Comparison of ENCODE assay signal across 11 cellular contexts in genomic region chr11:128732471-128733277, GRCh38. TPM values are rescaled to one million over a fixed set of nuclear protein-coding genes. Genes with fewer than 3 reads are reported as not detected.
DNase-seq lines count a peak whose midpoint lies in the region; ATAC-seq and TF ChIP-seq lines count a peak whose summit lies in the region.
"Had no signal": no experiment of that assay in that cellular context is flagged by ENCODE, and none has a peak within 500 bp of the region (broad histone marks: within the 10 kb centered on the region; RNA-seq: fewer than 3 reads in every experiment).

No MANE protein-coding gene starts in this region.

- H3K9me3 ChIP-seq in effector memory CD4-positive, alpha-beta T cell (ENCODE audit: control insufficient read depth, low read length) = no peaks in the 10 kb centered on the region
- H3K9me3 ChIP-seq in mammary epithelial cell (replicated peaks; ENCODE audit: insufficient read depth, low read length) (no peaks in the 10 kb centered on the region), SJCRH30 (replicated peaks) (no peaks in the 10 kb centered on the region)

- no peak overlapping the region for H2AFZ ChIP-seq in mammary epithelial cell (ENCODE audit: low read depth, low read length)

- BruUV-seq in mammary epithelial cell (replicated peaks; lab: Mats Ljungman, UMichigan) = no TSS peak

- no peaks in the 10 kb centered on the region for H3K36me3 ChIP-seq in effector memory CD4-positive, alpha-beta T cell (ENCODE audit: control insufficient read depth, insufficient read depth, low read length)
- no peaks in the 10 kb centered on the region for H3K36me3 ChIP-seq in mammary epithelial cell (ENCODE audit: insufficient read depth, low read length)
- H3K36me3 ChIP-seq in SJCRH30 = no peaks in the 10 kb centered on the region

- peak overlapping the region; percentile 5 for H3K27ac ChIP-seq in effector memory CD4-positive, alpha-beta T cell (ENCODE audit: insufficient read depth, low read length, poor library complexity, severe bottlenecking)
- no peak overlapping the region for H3K27ac ChIP-seq in mammary epithelial cell (ENCODE audit: insufficient read depth, low read depth, low read length)
- H3K27ac ChIP-seq in SJCRH30 = no peak overlapping the region

- no peak for TF ChIP-seq CTCF in mammary epithelial cell (conservative IDR thresholded peaks at IDR 0.05 in 1 of 2, IDR thresholded peaks at IDR 0.05 in 1 of 2; ENCODE audit: extremely low read depth in 1 of 2, insufficient read depth in 1 of 2, low read depth in 1 of 2, low read length in 2 of 2)

- no peaks in the 10 kb centered on the region for H4K20me1 ChIP-seq in mammary epithelial cell (ENCODE audit: insufficient read depth, low read length)

- CTCF ChIA-PET in mammary epithelial cell (lab: Charles Lee; ENCODE audit: low non-redundant PET) = no interaction called here

- H3K4me2 ChIP-seq in mammary epithelial cell (ENCODE audit: insufficient read depth, low read depth, low read length) = no peak overlapping the region

- no peak for DNase-seq in effector memory CD4-positive, alpha-beta T cell
- no peak for DNase-seq in mammary epithelial cell
- no peak for DNase-seq in SJCRH30
- no peak for DNase-seq in stimulated activated CD4-positive, alpha-beta T cell treated with anti-CD3 and anti-CD28 coated beads, Interleukin-4, amount 100 ng/mL, for 4 hours
- no peak for DNase-seq in NCI-H128 (lab: John Stamatoyannopoulos, UW; ENCODE audit: unreplicated experiment)
- DNase-seq: GF-D8, kidney glomerular epithelial cell, small intestine had no signal

- H3K27me3 ChIP-seq in effector memory CD4-positive, alpha-beta T cell (replicated peaks; ENCODE audit: control insufficient read depth, insufficient read depth, low read length, poor library complexity, severe bottlenecking) = no peaks in the 10 kb centered on the region
- H3K27me3 ChIP-seq in mammary epithelial cell (ENCODE audit: insufficient read depth, low read length) = no peaks in the 10 kb centered on the region
- H3K27me3 ChIP-seq in SJCRH30 = no peaks in the 10 kb centered on the region

- H3K4me1 ChIP-seq in effector memory CD4-positive, alpha-beta T cell (ENCODE audit: control insufficient read depth, insufficient read depth, low read length, poor library complexity, severe bottlenecking) = peaks cover 98% of the 10 kb centered on the region
- no peaks in the 10 kb centered on the region for H3K4me1 ChIP-seq in mammary epithelial cell (ENCODE audit: insufficient read depth, low read length)
- no peaks in the 10 kb centered on the region for H3K4me1 ChIP-seq in SJCRH30

- peak; percentile 33 for ATAC-seq in GM18502 (IDR thresholded peaks at IDR 0.05; ENCODE audit: poor library complexity, unreplicated experiment)
- peak; percentile 29 for ATAC-seq in GM21390 (IDR thresholded peaks at IDR 0.05; ENCODE audit: unreplicated experiment)
- ATAC-seq in HG03432 (IDR thresholded peaks at IDR 0.05; ENCODE audit: unreplicated experiment) = peak; percentile 42

- dilution Hi-C loops in mammary epithelial cell (cut with HindIII; ENCODE audit: low sequenced_read_pairs) = no loop called here

- H3K4me3 ChIP-seq in effector memory CD4-positive, alpha-beta T cell (ENCODE audit: insufficient read depth, low read depth, low read length, poor library complexity, severe bottlenecking) = no peak overlapping the region
- H3K4me3 ChIP-seq in mammary epithelial cell (replicated peaks in 1 of 3; ENCODE audit: insufficient read depth in 1 of 3, low read depth in 2 of 3, low read length in 3 of 3) = no peak overlapping the region
- H3K4me3 ChIP-seq in SJCRH30 = no peak overlapping the region

- in situ Hi-C loops in mammary epithelial cell (cut with MboI; ENCODE audit: low sequenced_read_pairs in 2 of 2) = no loop called here

- intact Hi-C loops in mammary epithelial cell (cut with micrococcal nuclease) = no loop called here

- WGBS in mammary epithelial cell (ENCODE audit: low coverage, missing lambda C conversion rate) = 87% methylated on average over 8 of the region's 8 CpGs

- H3K9ac ChIP-seq in mammary epithelial cell (ENCODE audit: insufficient read depth, low read length) = no peak overlapping the region

- no peaks in the 10 kb centered on the region for H3K79me2 ChIP-seq in mammary epithelial cell (ENCODE audit: insufficient read depth, low read length)

RNA-seq across cellular contexts. Expression of gene FLI1, which starts 38.8 kb away (rescaled TPM):
- 1 to 10 TPM in 1 of 2 donors, under 1 TPM in 1; 0.67 to 1.6 TPM for total RNA-seq in mammary epithelial cell
- 7.1 TPM for polyA plus RNA-seq in mammary epithelial cell
- 40.9 TPM for polyA minus RNA-seq in mammary epithelial cell
- 3.2 and 4.1 TPM in 2 replicates for total RNA-seq in SJCRH30 (2014; rRNA removed; shearing (Covaris generic))
